ENCODE assay signal across 22 cellular contexts in genomic region chr6:43465978-43466377, GRCh38. TPM values are rescaled to one million over a fixed set of nuclear protein-coding genes. Genes with fewer than 3 reads are reported as not detected.
A peak's percentile ranks its signal among the peaks of the same experiment; 100 is the strongest.
DNase-seq lines count a peak whose midpoint lies in the region; ATAC-seq, FAIRE-seq and TF ChIP-seq lines count a peak whose summit lies in the region.
"Had no signal": no experiment of that assay in that cellular context is flagged by ENCODE, and none has a peak within 500 bp of the region (broad histone marks: within the 10 kb centered on the region; RNA-seq: fewer than 3 reads in every experiment).

No MANE protein-coding gene starts in this region.

- H3K4me1 Mint-ChIP-seq in activated T-cell treated with anti-CD3 and anti-CD28 coated beads, Interleukin-2, amount 50 U/mL, for 72 hours (ENCODE audit: low read depth) = no peaks in the 10 kb centered on the region
- no peaks in the 10 kb centered on the region for H3K4me1 Mint-ChIP-seq in activated T-cell treated with anti-CD3 and anti-CD28 coated beads, Interleukin-2, amount 50 U/mL, for 4 hours (ENCODE audit: low read depth)
- H3K4me1 Mint-ChIP-seq in stimulated activated effector memory CD8-positive, alpha-beta T cell treated with anti-CD3 and anti-CD28 coated beads, Interleukin-12 subunit alpha, Interleukin-12 subunit beta, amount 100 ng/mL, for 72 hours = no peaks in the 10 kb centered on the region

- no peak for DNase-seq in activated T-cell treated with anti-CD3 and anti-CD28 coated beads, Interleukin-2, amount 50 U/mL, for 72 hours
- DNase-seq in activated T-cell treated with anti-CD3 and anti-CD28 coated beads, Interleukin-2, amount 50 U/mL, for 4 hours = no peak
- DNase-seq in GM12878 (ENCODE audit: low read depth, low spot score) (no peak), KG1 (lab: John Stamatoyannopoulos, UW) (no peak), AML-193 (lab: John Stamatoyannopoulos, UW) (no peak)
- DNase-seq in stimulated activated effector memory CD8-positive, alpha-beta T cell treated with anti-CD3 and anti-CD28 coated beads, Interleukin-12 subunit alpha, Interleukin-12 subunit beta, amount 100 ng/mL, for 72 hours (ENCODE audit: low spot score in 2 of 2) = no peak
- DNase-seq: DND-41, GDM1, NCI-H1436 treated with DMSO at 0.1 percent for 48 hours, NCI-H2029 treated with DMSO at 0.1 percent for 48 hours, NCI-H2171 treated with DMSO at 0.1 percent for 48 hours, NCI-H748 treated with DMSO at 0.1 percent for 48 hours, OCI-M1, SHP77 treated with DMSO at 0.1 percent for 48 hours had no signal

- no peaks in the 10 kb centered on the region for H3K4me1 ChIP-seq in GM12878 (ENCODE audit: control insufficient read depth, insufficient read depth, low read length)

- CTCF ChIA-PET in GM12878 (lab: Yijun Ruan, JAX) = no interaction called here

- no peaks in the 10 kb centered on the region for H3K36me3 Mint-ChIP-seq in activated T-cell treated with anti-CD3 and anti-CD28 coated beads, Interleukin-2, amount 50 U/mL, for 72 hours (ENCODE audit: insufficient read depth in 2 of 2)
- no peaks in the 10 kb centered on the region for H3K36me3 Mint-ChIP-seq in activated T-cell treated with anti-CD3 and anti-CD28 coated beads, Interleukin-2, amount 50 U/mL, for 4 hours (ENCODE audit: insufficient read depth)
- H3K36me3 Mint-ChIP-seq in stimulated activated effector memory CD8-positive, alpha-beta T cell treated with anti-CD3 and anti-CD28 coated beads, Interleukin-12 subunit alpha, Interleukin-12 subunit beta, amount 100 ng/mL, for 72 hours = no peaks in the 10 kb centered on the region

- H3K4me2 ChIP-seq in GM12878 (ENCODE audit: control insufficient read depth, insufficient read depth) = no peak overlapping the region
- H3K4me2 ChIP-seq: BLaER1 treated with 17β-estradiol and CSF1 and Interleukin-3, amounts not matched to agents 10 nM and 100 nM; GM23338 had no signal

- no peaks in the 10 kb centered on the region; a peak in 1 of 4 replicates for H3K27me3 ChIP-seq in GM12878 (replicated peaks in 1 of 2; ENCODE audit: control insufficient read depth in 2 of 2, insufficient read depth in 2 of 2, low read length in 1 of 2)
- H3K27me3 ChIP-seq: BLaER1 treated with 17β-estradiol and CSF1 and Interleukin-3, amounts not matched to agents 10 nM and 100 nM had no signal

- no peaks in the 10 kb centered on the region for H4K20me1 ChIP-seq in GM12878 (ENCODE audit: control insufficient read depth, insufficient read depth)
- H4K20me1 ChIP-seq: BLaER1 treated with 17β-estradiol and CSF1 and Interleukin-3, amounts not matched to agents 10 nM and 100 nM had no signal

- H3K4me3 ChIP-seq in GM12878 = no peak overlapping the region
- H3K4me3 ChIP-seq: BLaER1 treated with 17β-estradiol and CSF1 and Interleukin-3, amounts not matched to agents 10 nM and 100 nM; GM23338 had no signal

- in situ Hi-C loops in GM12878 (cut with MboI) = no loop called here

- no peak overlapping the region for H3K4me3 Mint-ChIP-seq in activated T-cell treated with anti-CD3 and anti-CD28 coated beads, Interleukin-2, amount 50 U/mL, for 72 hours
- H3K4me3 Mint-ChIP-seq in activated T-cell treated with anti-CD3 and anti-CD28 coated beads, Interleukin-2, amount 50 U/mL, for 4 hours = no peak overlapping the region
- no peak overlapping the region for H3K4me3 Mint-ChIP-seq in stimulated activated effector memory CD8-positive, alpha-beta T cell treated with anti-CD3 and anti-CD28 coated beads, Interleukin-12 subunit alpha, Interleukin-12 subunit beta, amount 100 ng/mL, for 72 hours
- H3K4me3 Mint-ChIP-seq: GM23338 had no signal

- POLR2A ChIA-PET in GM12878 (lab: Charles Lee) = interaction anchor here (1.0 to 1.3 kb wide), 2 partner anchors 11 to 14 kb away, joined by 3 read pairs; partner anchors contain the start of gene DLK2

- H3K9ac ChIP-seq in GM12878 (ENCODE audit: control insufficient read depth, insufficient read depth, low read length) = no peak overlapping the region
- H3K9ac ChIP-seq: BLaER1 treated with 17β-estradiol and CSF1 and Interleukin-3, amounts not matched to agents 10 nM and 100 nM had no signal

- no peak for FAIRE-seq in GM12878 (lab: Jason Lieb, UNC)
- FAIRE-seq: GM12891, GM18507, HTR-8/SVneo had no signal

- peak; percentile 41 to 53 for ATAC-seq in activated T-cell treated with anti-CD3 and anti-CD28 coated beads, Interleukin-2, amount 50 U/mL, for 72 hours (replicated peaks in 1 of 2)
- ATAC-seq in activated T-cell treated with anti-CD3 and anti-CD28 coated beads, Interleukin-2, amount 50 U/mL, for 4 hours = no peak
- peak; percentile 46 for ATAC-seq in GM12878
- peak; percentile 60 for ATAC-seq in stimulated activated effector memory CD8-positive, alpha-beta T cell treated with anti-CD3 and anti-CD28 coated beads, Interleukin-12 subunit alpha, Interleukin-12 subunit beta, amount 100 ng/mL, for 72 hours
- ATAC-seq: GM23338, HCT116 had no signal

- H3K27ac ChIP-seq in GM12878 (ENCODE audit: control insufficient read depth, insufficient read depth) = no peak overlapping the region
- H3K27ac ChIP-seq: BLaER1 treated with 17β-estradiol and CSF1 and Interleukin-3, amounts not matched to agents 10 nM and 100 nM; HL-60 had no signal

- no peaks in the 10 kb centered on the region for H3K9me3 Mint-ChIP-seq in activated T-cell treated with anti-CD3 and anti-CD28 coated beads, Interleukin-2, amount 50 U/mL, for 72 hours
- no peaks in the 10 kb centered on the region for H3K9me3 Mint-ChIP-seq in activated T-cell treated with anti-CD3 and anti-CD28 coated beads, Interleukin-2, amount 50 U/mL, for 4 hours
- no peaks in the 10 kb centered on the region for H3K9me3 Mint-ChIP-seq in stimulated activated effector memory CD8-positive, alpha-beta T cell treated with anti-CD3 and anti-CD28 coated beads, Interleukin-12 subunit alpha, Interleukin-12 subunit beta, amount 100 ng/mL, for 72 hours
- H3K9me3 Mint-ChIP-seq: GM23338 had no signal

- SMC1A ChIA-PET in GM12878 (lab: Charles Lee; ENCODE audit: uncharacterized antibody, unreplicated experiment) = no interaction called here

- H3K27me3 Mint-ChIP-seq in activated T-cell treated with anti-CD3 and anti-CD28 coated beads, Interleukin-2, amount 50 U/mL, for 72 hours (ENCODE audit: low read depth) = peaks cover 42% of the 10 kb centered on the region
- H3K27me3 Mint-ChIP-seq in activated T-cell treated with anti-CD3 and anti-CD28 coated beads, Interleukin-2, amount 50 U/mL, for 4 hours (ENCODE audit: low read depth) = peaks cover 36% of the 10 kb centered on the region

- intact Hi-C loops in GM12878 (cut with micrococcal nuclease; ENCODE audit: unreplicated experiment) = no loop called here

- H3K36me3 ChIP-seq in GM12878 (ENCODE audit: control insufficient read depth in 2 of 2, insufficient read depth in 2 of 2, low read length in 1 of 2) = no peaks in the 10 kb centered on the region
- H3K36me3 ChIP-seq: BLaER1 treated with 17β-estradiol and CSF1 and Interleukin-3, amounts not matched to agents 10 nM and 100 nM had no signal

- no peak overlapping the region for H2AFZ ChIP-seq in GM12878 (ENCODE audit: control insufficient read depth, low read depth, low read length)
- H2AFZ ChIP-seq: GM23338 had no signal

- no peak for TF ChIP-seq RAD21 in GM12878 (IDR thresholded peaks at IDR 0.05; ENCODE audit: insufficient read depth, low read depth, low read length)

- WGBS in GM12878 (ENCODE audit: insufficient coverage, insufficient replicate concordance, low lambda C conversion rate, missing lambda C conversion rate) = 5% methylated on average over 2 of the region's 2 CpGs

- no TSS peak for BruUV-seq in GM12878 (replicated peaks; lab: Mats Ljungman, UMichigan)

- H3K79me2 ChIP-seq in GM12878 (ENCODE audit: control insufficient read depth, insufficient read depth, low read length) = no peaks in the 10 kb centered on the region

- TF ChIP-seq CTCF in GM12878 (IDR thresholded peaks at IDR 0.05 in 2 of 3, conservative IDR thresholded peaks at IDR 0.05 in 1 of 3; ENCODE audit: control insufficient read depth in 2 of 3, extremely low read depth in 1 of 3, insufficient read depth in 1 of 3, low read depth in 3 of 3, low read length in 3 of 3) = no peak

- H3K9me3 ChIP-seq in GM12878 (replicated peaks; ENCODE audit: control insufficient read depth, insufficient read depth, low read length) = no peaks in the 10 kb centered on the region
- H3K9me3 ChIP-seq: BLaER1 treated with 17β-estradiol and CSF1 and Interleukin-3, amounts not matched to agents 10 nM and 100 nM had no signal

- H3K27ac Mint-ChIP-seq in activated T-cell treated with anti-CD3 and anti-CD28 coated beads, Interleukin-2, amount 50 U/mL, for 72 hours = no peak overlapping the region
- H3K27ac Mint-ChIP-seq in stimulated activated effector memory CD8-positive, alpha-beta T cell treated with anti-CD3 and anti-CD28 coated beads, Interleukin-12 subunit alpha, Interleukin-12 subunit beta, amount 100 ng/mL, for 72 hours = no peak overlapping the region
- H3K27ac Mint-ChIP-seq: GM23338 had no signal

- TF ChIP-seq POLR2A in GM12878 (IDR thresholded peaks at IDR 0.05; ENCODE audit: low read depth, low read length) = no peak

- RAD21 ChIA-PET in GM12878 (lab: Charles Lee; ENCODE audit: unreplicated experiment) = interaction anchor here (0.6 kb wide), 1 partner anchor 117 kb away, joined by 3 read pairs; no protein-coding TSS in a partner anchor

- TF ChIP-seq EP300 in GM12878 (IDR thresholded peaks at IDR 0.05; ENCODE audit: borderline replicate concordance in 1 of 2, control insufficient read depth in 1 of 2, low read depth in 2 of 2, low read length in 2 of 2) = no peak

RNA-seq across cellular contexts. Expression of gene DLK2, which starts 10.6 kb away (rescaled TPM):
- 1 to 10 TPM; 1.6 to 2.6 TPM for total RNA-seq in activated T-cell treated with anti-CD3 and anti-CD28 coated beads, Interleukin-2, amount 50 U/mL, for 72 hours
- 1 to 10 TPM; 5.0 to 9.0 (median 6.7) TPM for total RNA-seq in activated T-cell treated with anti-CD3 and anti-CD28 coated beads, Interleukin-2, amount 50 U/mL, for 4 hours
- 1.3 and 1.4 TPM in 2 replicates for total RNA-seq in GM12878 (2013; cell fraction: nucleolus; rRNA removed)
- total RNA-seq in GM12878 (2014; rRNA removed) (0.11 and 0.34 TPM in 2 replicates), GM12878 (2014; rRNA removed; fragmentation: Illumina TruSeq; extraction: Trizol) (not detected in 2 replicates), GM12878 (2021) (0.38 and 0.40 TPM in 2 replicates)
- polyA plus RNA-seq in GM12878 (2011; ENCODE audit: low read depth) = 0.37 TPM
- polyA plus RNA-seq in GM12878 (2011; rRNA removed) (0.10 and 0.37 TPM in 2 replicates), GM12878 (2014; fragmentation: Illumina TruSeq; extraction: Trizol) (not detected in 2 replicates), GM12878 (2014; fragmentation: Nextera tagmentation; extraction: Ambion mirVana) (under 1 TPM in 1 of 2 experiments, not detected in 1; 0.03 TPM), GM12878 (2014; rRNA removed) (0.47 and 0.55 TPM in 2 replicates), GM12878 (2016; fragmentation: Nextera tagmentation; extraction: Ambion mirVana) (under 1 TPM in 1 of 2 experiments, not detected in 1; 0.40 TPM)
- 0.79 and 1.0 TPM in 2 replicates for polyA plus RNA-seq in GM12878 (2011; cell fraction: cytosol; rRNA removed)
- 1.5 and 1.9 TPM in 2 replicates for polyA plus RNA-seq in GM12878 (2011; cell fraction: nucleus; rRNA removed)
- 0.50 and 1.8 TPM in 2 replicates for polyA plus RNA-seq in GM12878 (2012)
- polyA minus RNA-seq in GM12878 (2011; rRNA and poly(A)+ RNA removed) = 0.66 and 0.67 TPM in 2 replicates
- polyA minus RNA-seq in GM12878 (2011; cell fraction: cytosol; rRNA and poly(A)+ RNA removed) = not detected in 2 replicates
- polyA minus RNA-seq in GM12878 (2011; cell fraction: nucleus; rRNA and poly(A)+ RNA removed) = 0.24 and 0.57 TPM in 2 replicates
- total RNA-seq: NCI-H460 had no signal

RNA-seq across cellular contexts. Expression of gene TJAP1, which starts 11.4 kb away (rescaled TPM):
- 10 to 100 TPM; 68.6 to 77.2 TPM for total RNA-seq in activated T-cell treated with anti-CD3 and anti-CD28 coated beads, Interleukin-2, amount 50 U/mL, for 72 hours
- total RNA-seq in activated T-cell treated with anti-CD3 and anti-CD28 coated beads, Interleukin-2, amount 50 U/mL, for 4 hours = 10 to 100 TPM; 45.5 to 52.8 (median 46.2) TPM
- total RNA-seq in GM12878 (2013; cell fraction: nucleolus; rRNA removed) = 21.5 and 21.7 TPM in 2 replicates
- 13.6 and 15.8 TPM in 2 replicates for total RNA-seq in GM12878 (2014; rRNA removed)
- 6.2 and 8.1 TPM in 2 replicates for total RNA-seq in GM12878 (2014; rRNA removed; fragmentation: Illumina TruSeq; extraction: Trizol)
- total RNA-seq in GM12878 (2021) = 22.6 and 26.5 TPM in 2 replicates
- polyA plus RNA-seq in GM12878 (2011; ENCODE audit: low read depth) = 9.2 TPM
- polyA plus RNA-seq in GM12878 (2011; rRNA removed) = 10.8 and 18.0 TPM in 2 replicates
- polyA plus RNA-seq in GM12878 (2011; cell fraction: cytosol; rRNA removed) = 16.8 and 18.8 TPM in 2 replicates
- 70.5 and 83.5 TPM in 2 replicates for polyA plus RNA-seq in GM12878 (2011; cell fraction: nucleus; rRNA removed)
- 14.3 and 17.2 TPM in 2 replicates for polyA plus RNA-seq in GM12878 (2012)
- polyA plus RNA-seq in GM12878 (2014; fragmentation: Illumina TruSeq; extraction: Trizol) = 7.0 and 13.9 TPM in 2 replicates
- under 1 TPM; 0.11 to 0.42 TPM for polyA plus RNA-seq in GM12878 (2014; fragmentation: Nextera tagmentation; extraction: Ambion mirVana)
- 18.9 and 23.9 TPM in 2 replicates for polyA plus RNA-seq in GM12878 (2014; rRNA removed)
- 10 to 100 TPM; 10.0 to 11.7 TPM for polyA plus RNA-seq in GM12878 (2016; fragmentation: Nextera tagmentation; extraction: Ambion mirVana)
- 9.9 and 12.4 TPM in 2 replicates for polyA minus RNA-seq in GM12878 (2011; rRNA and poly(A)+ RNA removed)
- polyA minus RNA-seq in GM12878 (2011; cell fraction: cytosol; rRNA and poly(A)+ RNA removed) = 3.2 and 6.5 TPM in 2 replicates
- polyA minus RNA-seq in GM12878 (2011; cell fraction: nucleus; rRNA and poly(A)+ RNA removed) = 10.3 and 15.7 TPM in 2 replicates

RNA-seq across cellular contexts. Expression of gene ABCC10, which starts 38.6 kb away (rescaled TPM):
- 10 to 100 TPM; 32.8 to 36.4 TPM for total RNA-seq in activated T-cell treated with anti-CD3 and anti-CD28 coated beads, Interleukin-2, amount 50 U/mL, for 72 hours
- 10 to 100 TPM; 24.2 to 30.1 (median 26.5) TPM for total RNA-seq in activated T-cell treated with anti-CD3 and anti-CD28 coated beads, Interleukin-2, amount 50 U/mL, for 4 hours
- 65.9 and 66.1 TPM in 2 replicates for total RNA-seq in GM12878 (2013; cell fraction: nucleolus; rRNA removed)
- total RNA-seq in GM12878 (2014; rRNA removed) (6.9 and 7.7 TPM in 2 replicates), GM12878 (2014; rRNA removed; fragmentation: Illumina TruSeq; extraction: Trizol) (5.1 and 5.9 TPM in 2 replicates), GM12878 (2021) (13.2 and 18.2 TPM in 2 replicates)
- polyA plus RNA-seq in GM12878 (2011; ENCODE audit: low read depth) = 7.2 TPM
- polyA plus RNA-seq in GM12878 (2011; rRNA removed) (4.2 and 5.6 TPM in 2 replicates), GM12878 (2014; fragmentation: Illumina TruSeq; extraction: Trizol) (5.4 and 9.5 TPM in 2 replicates), GM12878 (2014; fragmentation: Nextera tagmentation; extraction: Ambion mirVana) (under 1 TPM; 0.80 to 0.82 TPM), GM12878 (2014; rRNA removed) (9.5 and 10.9 TPM in 2 replicates), GM12878 (2016; fragmentation: Nextera tagmentation; extraction: Ambion mirVana) (1 to 10 TPM; 8.6 to 9.5 TPM)
- 5.3 and 7.4 TPM in 2 replicates for polyA plus RNA-seq in GM12878 (2011; cell fraction: cytosol; rRNA removed)
- polyA plus RNA-seq in GM12878 (2011; cell fraction: nucleus; rRNA removed) = 40.9 and 51.1 TPM in 2 replicates
- polyA plus RNA-seq in GM12878 (2012) = 10.0 and 12.5 TPM in 2 replicates
- polyA minus RNA-seq in GM12878 (2011; rRNA and poly(A)+ RNA removed) = 13.5 and 14.2 TPM in 2 replicates
- 3.2 and 6.4 TPM in 2 replicates for polyA minus RNA-seq in GM12878 (2011; cell fraction: cytosol; rRNA and poly(A)+ RNA removed)
- 16.1 and 41.6 TPM in 2 replicates for polyA minus RNA-seq in GM12878 (2011; cell fraction: nucleus; rRNA and poly(A)+ RNA removed)

RNA-seq across cellular contexts. Expression of gene LRRC73, which starts 44.2 kb away (rescaled TPM):
- total RNA-seq in activated T-cell treated with anti-CD3 and anti-CD28 coated beads, Interleukin-2, amount 50 U/mL, for 72 hours = under 1 TPM; 0.32 to 0.43 TPM
- under 1 TPM; 0.16 to 0.47 (median 0.20) TPM for total RNA-seq in activated T-cell treated with anti-CD3 and anti-CD28 coated beads, Interleukin-2, amount 50 U/mL, for 4 hours
- 0.23 and 0.51 TPM in 2 replicates for total RNA-seq in GM12878 (2013; cell fraction: nucleolus; rRNA removed)
- not detected in 2 replicates for total RNA-seq in GM12878 (2014; rRNA removed)
- not detected in 2 replicates for total RNA-seq in GM12878 (2014; rRNA removed; fragmentation: Illumina TruSeq; extraction: Trizol)
- total RNA-seq in GM12878 (2021) = 0.13 and 0.19 TPM in 2 replicates
- polyA plus RNA-seq in GM12878 (2011; ENCODE audit: low read depth) = not detected
- not detected in 2 replicates for polyA plus RNA-seq in GM12878 (2011; rRNA removed)
- polyA plus RNA-seq in GM12878 (2011; cell fraction: cytosol; rRNA removed) = 0.03 TPM in 2 replicates
- polyA plus RNA-seq in GM12878 (2011; cell fraction: nucleus; rRNA removed) = 0.09 and 0.15 TPM in 2 replicates
- polyA plus RNA-seq in GM12878 (2012) = not detected in 2 replicates
- not detected in 2 replicates for polyA plus RNA-seq in GM12878 (2014; fragmentation: Illumina TruSeq; extraction: Trizol)
- polyA plus RNA-seq in GM12878 (2014; fragmentation: Nextera tagmentation; extraction: Ambion mirVana) = not detected
- 0.09 TPM in 1 of 2 replicates, not detected in the other for polyA plus RNA-seq in GM12878 (2014; rRNA removed)
- not detected for polyA plus RNA-seq in GM12878 (2016; fragmentation: Nextera tagmentation; extraction: Ambion mirVana)
- polyA minus RNA-seq in GM12878 (2011; rRNA and poly(A)+ RNA removed) = 0.15 TPM in 1 of 2 replicates, not detected in the other
- polyA minus RNA-seq in GM12878 (2011; cell fraction: cytosol; rRNA and poly(A)+ RNA removed) = not detected in 2 replicates
- polyA minus RNA-seq in GM12878 (2011; cell fraction: nucleus; rRNA and poly(A)+ RNA removed) = 0.60 and 0.86 TPM in 2 replicates

RNA-seq across cellular contexts. Expression of gene YIPF3, which starts 50.7 kb away (rescaled TPM):
- 10 to 100 TPM; 63.9 to 64.4 TPM for total RNA-seq in activated T-cell treated with anti-CD3 and anti-CD28 coated beads, Interleukin-2, amount 50 U/mL, for 72 hours
- 10 to 100 TPM; 33.3 to 40.9 (median 35.4) TPM for total RNA-seq in activated T-cell treated with anti-CD3 and anti-CD28 coated beads, Interleukin-2, amount 50 U/mL, for 4 hours
- 44.9 and 46.2 TPM in 2 replicates for total RNA-seq in GM12878 (2013; cell fraction: nucleolus; rRNA removed)
- total RNA-seq in GM12878 (2014; rRNA removed) (45.0 and 46.5 TPM in 2 replicates), GM12878 (2014; rRNA removed; fragmentation: Illumina TruSeq; extraction: Trizol) (20.2 and 20.5 TPM in 2 replicates), GM12878 (2021) (43.0 and 47.6 TPM in 2 replicates)
- 29.7 TPM for polyA plus RNA-seq in GM12878 (2011; ENCODE audit: low read depth)
- polyA plus RNA-seq in GM12878 (2011; rRNA removed) (38.2 and 88.8 TPM in 2 replicates), GM12878 (2014; fragmentation: Illumina TruSeq; extraction: Trizol) (33.5 and 42.4 TPM in 2 replicates), GM12878 (2014; fragmentation: Nextera tagmentation; extraction: Ambion mirVana) (10 to 100 TPM; 25.0 to 29.8 TPM), GM12878 (2014; rRNA removed) (36.6 and 44.3 TPM in 2 replicates), GM12878 (2016; fragmentation: Nextera tagmentation; extraction: Ambion mirVana) (10 to 100 TPM; 60.4 TPM)
- polyA plus RNA-seq in GM12878 (2011; cell fraction: cytosol; rRNA removed) = 59.6 and 67.2 TPM in 2 replicates
- polyA plus RNA-seq in GM12878 (2011; cell fraction: nucleus; rRNA removed) = 129 and 158 TPM in 2 replicates
- polyA plus RNA-seq in GM12878 (2012) = 48.1 and 48.5 TPM in 2 replicates
- 80.2 and 138 TPM in 2 replicates for polyA minus RNA-seq in GM12878 (2011; rRNA and poly(A)+ RNA removed)
- polyA minus RNA-seq in GM12878 (2011; cell fraction: cytosol; rRNA and poly(A)+ RNA removed) = 14.8 and 20.0 TPM in 2 replicates
- polyA minus RNA-seq in GM12878 (2011; cell fraction: nucleus; rRNA and poly(A)+ RNA removed) = 35.5 and 44.6 TPM in 2 replicates

Comparison
In these comparisons a context has a peak if more than half of its experiments do, and no peak if none do; other contexts are left out.
1. ATAC-seq: peak in activated T-cell treated with anti-CD3 and anti-CD28 coated beads, Interleukin-2, amount 50 U/mL, for 72 hours (2 of 2), GM12878 (single experiment) and stimulated activated effector memory CD8-positive, alpha-beta T cell treated with anti-CD3 and anti-CD28 coated beads, Interleukin-12 subunit alpha, Interleukin-12 subunit beta, amount 100 ng/mL, for 72 hours (single experiment); none in activated T-cell treated with anti-CD3 and anti-CD28 coated beads, Interleukin-2, amount 50 U/mL, for 4 hours (0 of 2).